Comparison of ENCODE assay signal across 12 cellular contexts in the genomic region with DNA sequence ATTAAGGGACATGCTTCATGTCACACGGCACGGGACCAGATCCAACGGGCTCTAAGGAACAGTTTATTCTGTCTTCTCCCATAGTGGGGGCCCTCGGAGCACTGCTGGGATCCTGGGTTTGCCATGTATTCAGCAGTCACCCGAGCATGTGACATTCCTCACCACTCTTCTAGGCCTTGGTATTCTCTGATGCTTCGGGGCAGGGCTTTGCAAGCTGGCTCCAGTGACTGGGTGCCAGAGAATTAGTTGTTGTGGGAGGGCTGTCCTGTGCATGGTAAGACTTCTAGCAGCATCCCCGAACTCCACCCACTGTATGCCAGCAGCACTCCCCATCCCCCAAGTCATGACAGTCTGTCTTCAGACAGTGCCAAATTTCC. TPM values are rescaled to one million over a fixed set of nuclear protein-coding genes. Genes with fewer than 3 reads are reported as not detected.
DNase-seq lines count a peak whose midpoint lies in the region; ATAC-seq and TF ChIP-seq lines count a peak whose summit lies in the region.
"Had no signal": no experiment of that assay in that cellular context is flagged by ENCODE, and none has a peak within 500 bp of the region (broad histone marks: within the 10 kb centered on the region; RNA-seq: fewer than 3 reads in every experiment).

No MANE protein-coding gene starts in this region.

- no TSS peak for BruUV-seq in mammary epithelial cell (replicated peaks; lab: Mats Ljungman, UMichigan)

- ATAC-seq in HG02610 (IDR thresholded peaks at IDR 0.05; ENCODE audit: unreplicated experiment) (no peak), body of pancreas (no peak)
- ATAC-seq: stimulated activated naive B cell treated with anti-CD40 and anti-IgM and Interleukin-4, amounts not matched to agents 10 μg/mL and 1 μg/mL and 100 μg/mL, for 72 hours had no signal

- CTCF ChIA-PET in mammary epithelial cell (lab: Charles Lee; ENCODE audit: low non-redundant PET): no interaction called here

- peak overlapping the region; percentile 52 for H3K4me2 ChIP-seq in mammary epithelial cell (ENCODE audit: insufficient read depth, low read depth, low read length)

- WGBS in mammary epithelial cell (ENCODE audit: low coverage, missing lambda C conversion rate): 3% methylated on average over 7 of the region's 7 CpGs
- WGBS in body of pancreas, 2 donors: 85% methylated on average over 6 to 7 of the region's 7 CpGs

- H3K4me3 ChIP-seq in mammary epithelial cell (replicated peaks in 1 of 3; ENCODE audit: insufficient read depth in 1 of 3, low read depth in 2 of 3, low read length in 3 of 3) (no peak overlapping the region), vagina (no peak overlapping the region), body of pancreas (no peak overlapping the region)

- H3K79me2 ChIP-seq in mammary epithelial cell (ENCODE audit: insufficient read depth, low read length): no peaks in the 10 kb centered on the region

- in situ Hi-C loops in mammary epithelial cell (cut with MboI; ENCODE audit: low sequenced_read_pairs in 2 of 2): no loop called here

- DNase-seq in NCI-H345 (lab: John Stamatoyannopoulos, UW) (peak; percentile 19), NCI-H345 treated with DMSO at 0.1 percent for 48 hours (lab: John Stamatoyannopoulos, UW; ENCODE audit: unreplicated experiment) (no peak), mammary epithelial cell (no peak), vagina (ENCODE audit: extremely low spot score in 2 of 2) (no peak), OCI-M2 (lab: John Stamatoyannopoulos, UW; ENCODE audit: unreplicated experiment) (no peak), body of pancreas (no peak)
- DNase-seq: 8988T; stimulated activated naive B cell treated with anti-CD40 and anti-IgM and Interleukin-4, amounts not matched to agents 10 μg/mL and 1 μg/mL and 100 μg/mL, for 72 hours had no signal

- dilution Hi-C loops in mammary epithelial cell (cut with HindIII; ENCODE audit: low sequenced_read_pairs): no loop called here

- intact Hi-C loops in mammary epithelial cell (cut with micrococcal nuclease) (no loop called here), vagina (cut with DNase I) (no loop called here), body of pancreas (cut with DNase I) (no loop called here)

- no peak for TF ChIP-seq POLR2A in vagina (IDR thresholded peaks at IDR 0.05)
- TF ChIP-seq POLR2A in body of pancreas (IDR thresholded peaks at IDR 0.05): no peak

- no peaks in the 10 kb centered on the region for H4K20me1 ChIP-seq in mammary epithelial cell (ENCODE audit: insufficient read depth, low read length)

- peaks cover 34% of the 10 kb centered on the region for H3K4me1 ChIP-seq in mammary epithelial cell (ENCODE audit: insufficient read depth, low read length)
- H3K4me1 ChIP-seq in vagina: peaks cover 50% of the 10 kb centered on the region
- H3K4me1 ChIP-seq in body of pancreas: peaks cover 4% of the 10 kb centered on the region

- peak overlapping the region; percentile 67 for H3K27ac ChIP-seq in mammary epithelial cell (ENCODE audit: insufficient read depth, low read depth, low read length)
- H3K27ac ChIP-seq in layer of hippocampus (ENCODE audit: low read depth, low read length): peak overlapping the region; percentile 62
- H3K27ac ChIP-seq in vagina: peak overlapping the region; percentile 92
- H3K27ac ChIP-seq in body of pancreas: no peak overlapping the region
- H3K27ac ChIP-seq: HL-60 had no signal

- H3K9ac ChIP-seq in mammary epithelial cell (ENCODE audit: insufficient read depth, low read length): peak overlapping the region; percentile 25

- H2AFZ ChIP-seq in mammary epithelial cell (ENCODE audit: low read depth, low read length): peak overlapping the region; percentile 7

- H3K36me3 ChIP-seq in mammary epithelial cell (ENCODE audit: insufficient read depth, low read length) (no peaks in the 10 kb centered on the region), vagina (no peaks in the 10 kb centered on the region), body of pancreas (replicated peaks in 1 of 2; ENCODE audit: insufficient read depth in 1 of 2, low read depth in 2 of 2) (no peaks in the 10 kb centered on the region)

- no peaks in the 10 kb centered on the region for H3K27me3 ChIP-seq in mammary epithelial cell (ENCODE audit: insufficient read depth, low read length)
- H3K27me3 ChIP-seq in layer of hippocampus (ENCODE audit: control insufficient read depth, insufficient read depth, low read length): no peaks in the 10 kb centered on the region
- H3K27me3 ChIP-seq in vagina: no peaks in the 10 kb centered on the region
- H3K27me3 ChIP-seq in body of pancreas: no peaks in the 10 kb centered on the region

- no peak for TF ChIP-seq CTCF in mammary epithelial cell (conservative IDR thresholded peaks at IDR 0.05 in 1 of 2, IDR thresholded peaks at IDR 0.05 in 1 of 2; ENCODE audit: extremely low read depth in 1 of 2, insufficient read depth in 1 of 2, low read depth in 1 of 2, low read length in 2 of 2)
- TF ChIP-seq CTCF in vagina (IDR thresholded peaks at IDR 0.05): no peak
- TF ChIP-seq CTCF in body of pancreas (IDR thresholded peaks at IDR 0.05): no peak

- H3K9me3 ChIP-seq in mammary epithelial cell (replicated peaks; ENCODE audit: insufficient read depth, low read length): no peaks in the 10 kb centered on the region
- no peaks in the 10 kb centered on the region for H3K9me3 ChIP-seq in vagina
- no peaks in the 10 kb centered on the region for H3K9me3 ChIP-seq in body of pancreas

RNA-seq across cellular contexts. Expression of gene CCN5, which starts 5.4 kb away (rescaled TPM):
- total RNA-seq in mammary epithelial cell (under 1 TPM in 1 of 2 donors, not detected in 1; 0.67 TPM), vagina (134 TPM), body of pancreas (10 to 100 TPM in 1 of 2 donors, 1 to 10 TPM in 1; 7.9 to 18.2 TPM)
- polyA plus RNA-seq in mammary epithelial cell: not detected
- polyA minus RNA-seq in mammary epithelial cell: not detected
- total RNA-seq: T-helper 1 cell treated with Interleukin-12 subunit alpha and Interleukin-12 subunit beta and Interleukin-4 antibody, amounts not matched to agents 30 ng/mL and 1 ng/mL, for 36 hours had no signal

RNA-seq across cellular contexts. Expression of gene KCNK15, which starts 25.1 kb away (rescaled TPM):
- total RNA-seq in mammary epithelial cell (1 to 10 TPM in 1 of 2 donors, under 1 TPM in 1; 0.31 to 1.0 TPM), vagina (1.5 TPM), body of pancreas (1 to 10 TPM; 1.8 to 3.3 TPM)
- 0.40 TPM for polyA plus RNA-seq in mammary epithelial cell
- polyA minus RNA-seq in mammary epithelial cell: not detected

Comparison
In these comparisons a context has a peak if more than half of its experiments do, and no peak if none do; other contexts are left out.
1. H3K27ac ChIP-seq: peak in mammary epithelial cell (single experiment), layer of hippocampus (single experiment) and vagina (single experiment); none in body of pancreas (0 of 4).
2. RNA of gene CCN5, which starts 5.4 kb away (total RNA-seq): 134 TPM in vagina (single experiment) and 7.9 to 18.2 TPM in body of pancreas; 0.67 TPM in mammary epithelial cell; every median in the first group is over 4 times any median in the second.